In the genomic region with DNA sequence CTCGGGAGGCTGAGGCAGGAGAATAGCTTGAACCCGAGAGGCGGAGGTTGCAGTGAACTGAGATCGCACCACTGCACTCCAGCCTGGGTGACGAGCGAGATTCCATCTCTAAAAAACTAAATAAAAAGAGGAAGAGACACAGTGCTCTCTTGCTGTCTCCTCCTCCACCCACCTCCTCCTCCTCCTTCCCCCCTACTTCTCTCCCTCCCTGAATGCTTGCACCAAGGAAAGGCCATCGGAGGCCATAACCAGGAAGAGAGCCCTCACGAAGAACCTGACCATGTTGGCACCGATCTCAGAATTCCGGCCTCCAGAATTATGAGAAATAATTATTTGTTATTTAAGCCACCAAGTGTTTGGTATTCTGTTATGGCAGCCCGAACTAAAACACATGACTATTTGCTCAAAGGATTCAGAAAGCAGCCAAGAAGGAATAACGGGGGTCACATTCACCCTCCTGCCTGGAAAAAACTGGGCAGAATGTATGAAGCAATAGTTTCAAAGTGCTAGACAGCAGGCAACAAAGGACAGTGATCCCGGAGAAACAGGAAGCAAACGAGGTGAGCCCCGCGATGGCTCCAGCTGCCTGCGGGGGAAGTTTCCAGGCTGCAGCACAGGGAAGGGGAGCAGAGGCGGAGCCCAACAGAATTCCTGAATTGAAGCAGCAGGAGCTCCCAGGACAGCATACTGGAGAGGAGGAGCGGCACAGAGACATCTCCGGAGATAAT, we compare ENCODE assay signal across 7 cellular contexts. TPM values are rescaled to one million over a fixed set of nuclear protein-coding genes. Genes with fewer than 3 reads are reported as not detected.
DNase-seq lines count a peak whose midpoint lies in the region; ATAC-seq and TF ChIP-seq lines count a peak whose summit lies in the region.

No MANE protein-coding gene starts in this region.

- in situ Hi-C loops in brain microvascular endothelial cell (cut with HindIII; ENCODE audit: low pct_ligation_motif_present, low sequenced_read_pairs): no loop called here

- TF ChIP-seq POLR2A in suprapubic skin (IDR thresholded peaks at IDR 0.05): no peak

- H3K4me3 ChIP-seq in brain microvascular endothelial cell (ENCODE audit: low read depth, low read length): peak overlapping the region; percentile 45
- H3K4me3 ChIP-seq in suprapubic skin: peak overlapping the region; percentile 42

- WGBS in suprapubic skin: 33% methylated on average over 20 of the region's 20 CpGs

- H3K27me3 ChIP-seq in brain microvascular endothelial cell (replicated peaks) (no peaks in the 10 kb centered on the region), suprapubic skin (no peaks in the 10 kb centered on the region)

- no peak for TF ChIP-seq EP300 in suprapubic skin (IDR thresholded peaks at IDR 0.05)

- DNase-seq in M059J (ENCODE audit: low read depth): peak; percentile 56
- DNase-seq in brain microvascular endothelial cell: peak; percentile 36
- peak; percentile 30 for DNase-seq in kidney glomerular epithelial cell (lab: John Stamatoyannopoulos, UW)
- DNase-seq in suprapubic skin (ENCODE audit: low spot score in 2 of 2): peak in 1 of 2 donors; percentile 67
- DNase-seq in GM19238 (ENCODE audit: insufficient read length, low spot score): no peak
- no peak for DNase-seq in stimulated activated CD4-positive, alpha-beta T cell treated with anti-CD3 and anti-CD28 coated beads, Interleukin-4, amount 100 ng/mL, for 24 hours

- H3K36me3 ChIP-seq in brain microvascular endothelial cell (replicated peaks): no peaks in the 10 kb centered on the region
- H3K36me3 ChIP-seq in suprapubic skin: no peaks in the 10 kb centered on the region

- no peaks in the 10 kb centered on the region for H3K9me3 ChIP-seq in suprapubic skin

- no peak for ATAC-seq in HG03097 (IDR thresholded peaks at IDR 0.05; ENCODE audit: low FRiP score, unreplicated experiment)

- peaks cover 13% of the 10 kb centered on the region for H3K4me1 ChIP-seq in suprapubic skin

- TF ChIP-seq CTCF in brain microvascular endothelial cell (IDR thresholded peaks at IDR 0.05; ENCODE audit: low read depth, low read length, missing control alignments): no peak
- no peak for TF ChIP-seq CTCF in suprapubic skin (IDR thresholded peaks at IDR 0.05)

- H3K27ac ChIP-seq in brain microvascular endothelial cell (peak overlapping the region; percentile 33), suprapubic skin (peak overlapping the region; percentile 44)

RNA-seq across cellular contexts. Expression of a gene that starts 35.8 kb away (rescaled TPM):
- total RNA-seq in M059J (2014; rRNA removed; shearing (Covaris generic)): not detected in 2 replicates
- under 1 TPM in 1 of 4 donors, not detected in 3; 0.25 TPM for total RNA-seq in suprapubic skin

RNA-seq across cellular contexts. Expression of a gene that starts 36.0 kb away (rescaled TPM):
- 53.0 and 59.3 TPM in 2 replicates for total RNA-seq in M059J (2014; rRNA removed; shearing (Covaris generic))
- 10 to 100 TPM; 22.2 to 31.1 (median 28.3) TPM for total RNA-seq in suprapubic skin

RNA-seq across cellular contexts. Expression of a gene that starts 36.7 kb away (rescaled TPM):
- 62.7 and 95.9 TPM in 2 replicates for total RNA-seq in M059J (2014; rRNA removed; shearing (Covaris generic))
- 10 to 100 TPM in 3 of 4 donors, 1 to 10 TPM in 1; 8.8 to 36.5 (median 13.8) TPM for total RNA-seq in suprapubic skin

Comparison
In these comparisons a context has a peak if more than half of its experiments do, and no peak if none do; other contexts are left out.
1. DNase-seq: peak in M059J (single experiment), brain microvascular endothelial cell (single experiment) and kidney glomerular epithelial cell (single experiment); none in GM19238 (single experiment) and stimulated activated CD4-positive, alpha-beta T cell treated with anti-CD3 and anti-CD28 coated beads, Interleukin-4, amount 100 ng/mL, for 24 hours (single experiment).